8 cellular contexts compared by ENCODE assay signal in the genomic region with DNA sequence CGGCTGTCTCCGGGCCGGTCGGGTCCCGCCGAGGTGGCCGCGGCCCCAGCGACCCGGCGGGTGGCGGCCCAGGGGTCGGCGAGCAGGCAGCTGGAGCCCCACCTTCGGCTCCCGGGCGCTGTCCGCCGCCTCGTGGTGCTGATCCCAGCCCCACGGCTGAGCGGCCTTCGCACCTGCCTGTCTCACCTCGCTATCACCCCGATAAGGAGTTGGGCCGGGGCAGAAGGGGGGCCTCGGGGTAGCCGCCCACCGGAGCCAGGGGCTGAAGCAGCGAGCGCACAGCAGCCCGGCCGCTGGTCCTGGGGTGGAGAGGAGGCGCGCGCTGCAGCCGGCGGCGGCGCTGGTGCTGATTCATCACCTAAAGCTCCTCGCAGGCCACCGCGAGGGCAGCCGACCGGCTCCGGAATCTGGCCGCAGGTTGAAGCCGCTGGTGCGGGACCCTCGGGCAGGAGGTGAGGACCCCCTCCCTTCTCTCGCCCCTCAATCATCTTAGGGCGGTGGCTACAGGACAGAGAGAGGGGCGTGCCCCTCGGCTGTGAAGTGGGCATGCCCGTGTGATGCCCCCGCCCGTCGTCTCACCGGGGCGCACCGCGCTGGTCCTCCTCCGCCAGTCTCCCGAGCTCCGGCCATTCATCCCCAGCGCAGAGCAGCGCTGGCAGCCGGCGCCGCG. TPM values are rescaled to one million over a fixed set of nuclear protein-coding genes. Genes with fewer than 3 reads are reported as not detected.
DNase-seq lines count a peak whose midpoint lies in the region; ATAC-seq and TF ChIP-seq lines count a peak whose summit lies in the region.

No MANE protein-coding gene starts in this region.

- in situ Hi-C loops in KBM-7 (cut with MboI; ENCODE audit: low pct_unique_long_range_greater_than_20kb, low sequenced_read_pairs) = no loop called here

- H3K9me3 ChIP-seq in cardiac muscle cell (ENCODE audit: low read depth) = no peaks in the 10 kb centered on the region
- no peaks in the 10 kb centered on the region for H3K9me3 ChIP-seq in prostate gland

- TF ChIP-seq CTCF in cardiac muscle cell (IDR thresholded peaks at IDR 0.05; ENCODE audit: low read depth, low read length) (no peak), prostate gland (IDR thresholded peaks at IDR 0.05) (no peak)

- intact Hi-C loops in prostate gland (cut with DNase I) = no loop called here

- H3K27me3 Mint-ChIP-seq in activated T-cell treated with anti-CD3 and anti-CD28 coated beads, Interleukin-2, amount 50 U/mL, for 4 hours (ENCODE audit: low read depth) = peaks cover 60% of the 10 kb centered on the region

- H3K4me3 ChIP-seq in cardiac muscle cell (peak overlapping the region; percentile 40), prostate gland (peak overlapping the region; percentile 5 to 24)

- ATAC-seq in activated T-cell treated with anti-CD3 and anti-CD28 coated beads, Interleukin-2, amount 50 U/mL, for 4 hours = peak; percentile 59 to 66
- no peak for ATAC-seq in GM21367 (IDR thresholded peaks at IDR 0.05; ENCODE audit: unreplicated experiment)

- H3K9me3 Mint-ChIP-seq in activated T-cell treated with anti-CD3 and anti-CD28 coated beads, Interleukin-2, amount 50 U/mL, for 4 hours = no peaks in the 10 kb centered on the region

- WGBS in prostate gland = 2% methylated on average over 43 of the region's 71 CpGs

- no peaks in the 10 kb centered on the region for H3K36me3 ChIP-seq in cardiac muscle cell
- H3K36me3 ChIP-seq in prostate gland = no peaks in the 10 kb centered on the region

- H3K27me3 ChIP-seq in cardiac muscle cell (peaks cover 96% of the 10 kb centered on the region), prostate gland (replicated peaks; ENCODE audit: insufficient read depth) (peaks cover 19% of the 10 kb centered on the region)

- no peak overlapping the region for H3K4me3 Mint-ChIP-seq in activated T-cell treated with anti-CD3 and anti-CD28 coated beads, Interleukin-2, amount 50 U/mL, for 4 hours

- peak; percentile 62 for DNase-seq in Daoy (ENCODE audit: low read depth)
- peak; percentile 51 for DNase-seq in KBM-7
- DNase-seq in activated T-cell treated with anti-CD3 and anti-CD28 coated beads, Interleukin-2, amount 50 U/mL, for 4 hours = no peak
- DNase-seq in cardiac muscle cell (ENCODE audit: low read depth in 1 of 2, low spot score in 1 of 2) = peak; percentile 36 to 77
- DNase-seq in prostate gland (ENCODE audit: low spot score) = no peak
- no peak for DNase-seq in CD1c-positive myeloid dendritic cell (ENCODE audit: extremely low spot score)
- no peak for DNase-seq in foreskin melanocyte

- peaks cover 2% of the 10 kb centered on the region for H3K4me1 Mint-ChIP-seq in activated T-cell treated with anti-CD3 and anti-CD28 coated beads, Interleukin-2, amount 50 U/mL, for 4 hours (ENCODE audit: low read depth)

- H3K4me1 ChIP-seq in cardiac muscle cell (ENCODE audit: low read depth) (no peaks in the 10 kb centered on the region), prostate gland (replicated peaks) (peaks cover 3% of the 10 kb centered on the region)

- no peak overlapping the region for H3K27ac ChIP-seq in cardiac muscle cell
- H3K27ac ChIP-seq in prostate gland = no peak overlapping the region

- no peak for TF ChIP-seq POLR2A in prostate gland (IDR thresholded peaks at IDR 0.05)

- H3K36me3 Mint-ChIP-seq in activated T-cell treated with anti-CD3 and anti-CD28 coated beads, Interleukin-2, amount 50 U/mL, for 4 hours (ENCODE audit: insufficient read depth) = no peaks in the 10 kb centered on the region

RNA-seq across cellular contexts. Expression of a gene that starts 0.6 kb away (rescaled TPM):
- 0.17 TPM in 1 of 2 replicates, not detected in the other for total RNA-seq in Daoy (2014; rRNA removed; shearing (Covaris generic))
- not detected for total RNA-seq in activated T-cell treated with anti-CD3 and anti-CD28 coated beads, Interleukin-2, amount 50 U/mL, for 4 hours
- total RNA-seq in cardiac muscle cell (0.06 TPM in 1 of 2 replicates, not detected in the other), prostate gland (under 1 TPM in 1 of 2 donors, not detected in 1; 0.28 TPM)
- not detected in 2 replicates for polyA plus RNA-seq in cardiac muscle cell

Comparison
In these comparisons a context has a peak if more than half of its experiments do, and no peak if none do; other contexts are left out.
1. DNase-seq: peak in Daoy (single experiment), KBM-7 (single experiment) and cardiac muscle cell (2 of 2); none in activated T-cell treated with anti-CD3 and anti-CD28 coated beads, Interleukin-2, amount 50 U/mL, for 4 hours (single experiment), prostate gland (single experiment), CD1c-positive myeloid dendritic cell (single experiment) and foreskin melanocyte (single experiment).